In the genomic region with DNA sequence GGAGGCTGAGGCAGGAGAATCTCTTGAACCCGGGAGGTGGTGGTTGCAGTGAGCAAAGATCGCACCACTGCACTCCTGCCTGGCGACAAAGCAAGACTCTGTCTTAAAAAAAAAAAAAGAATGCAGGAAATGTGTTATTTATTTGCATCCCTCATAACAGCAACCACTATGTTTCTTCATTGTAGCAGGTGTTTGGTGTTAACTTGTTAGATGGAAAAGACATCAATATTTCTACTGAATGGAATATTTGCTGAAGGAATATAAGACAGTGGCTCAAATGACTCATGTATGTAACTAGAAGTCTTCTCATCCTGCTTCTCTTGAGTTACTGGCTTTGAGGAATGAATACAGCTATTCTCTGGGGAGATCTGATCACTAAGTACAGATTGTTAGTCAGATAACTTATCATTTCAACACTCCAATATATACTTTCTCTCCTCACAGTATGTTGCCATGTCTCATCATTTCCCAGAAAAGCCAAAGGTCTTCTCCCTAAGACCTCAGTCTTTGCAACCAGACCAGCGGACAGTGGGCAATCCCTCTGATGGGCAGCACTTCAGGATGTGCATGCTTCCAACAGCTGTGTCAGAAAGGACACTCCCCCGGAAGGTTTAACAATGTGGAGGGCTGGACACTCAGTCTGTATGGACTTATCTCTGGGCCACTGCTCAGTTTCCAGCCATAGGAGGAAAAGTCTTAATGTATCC, we compare ENCODE assay signal across 9 cellular contexts.
DNase-seq lines count a peak whose midpoint lies in the region; ATAC-seq, FAIRE-seq and TF ChIP-seq lines count a peak whose summit lies in the region.
"Had no signal": no experiment of that assay in that cellular context is flagged by ENCODE, and none has a peak within 500 bp of the region (broad histone marks: within the 10 kb centered on the region; RNA-seq: fewer than 3 reads in every experiment).

No MANE protein-coding gene starts in this region.

- no peak for TF ChIP-seq CTCF in kidney (IDR thresholded peaks at IDR 0.05; ENCODE audit: borderline replicate concordance, extremely low read depth, insufficient read depth)

- no peak for FAIRE-seq in kidney (lab: Jason Lieb, UNC)

- H3K4me3 ChIP-seq in mucosa of rectum (ENCODE audit: low read length in 2 of 2) (peak overlapping the region in 1 of 2 donors; percentile 53), kidney (ENCODE audit: low read length in 2 of 2) (no peak overlapping the region)

- intact Hi-C loops in posterior cingulate gyrus (cut with DNase I): loop anchor here (5.0 kb wide), 1 partner anchor 198 kb away; no protein-coding TSS in a partner anchor
- intact Hi-C loops in posterior vena cava (cut with DNase I): no loop called here
- intact Hi-C loops in kidney (cut with DNase I): no loop called here

- peaks cover 1 to 2% of the 10 kb centered on the region in 2 donors for H3K36me3 Mint-ChIP-seq in activated T-cell treated with anti-CD3 and anti-CD28 coated beads, Interleukin-2, amount 50 U/mL, for 72 hours (ENCODE audit: insufficient read depth in 2 of 2)

- H3K9me3 ChIP-seq in mucosa of rectum (ENCODE audit: control insufficient read depth in 2 of 2, low read length in 2 of 2) (no peaks in the 10 kb centered on the region), kidney (ENCODE audit: control insufficient read depth in 1 of 2, low read length in 2 of 2) (no peaks in the 10 kb centered on the region)

- peak overlapping the region; percentile 91 for H3K27ac Mint-ChIP-seq in activated T-cell treated with anti-CD3 and anti-CD28 coated beads, Interleukin-2, amount 50 U/mL, for 72 hours

- peaks cover 71% of the 10 kb centered on the region for H3K4me1 Mint-ChIP-seq in activated T-cell treated with anti-CD3 and anti-CD28 coated beads, Interleukin-2, amount 50 U/mL, for 72 hours (ENCODE audit: low read depth)

- H3K27me3 Mint-ChIP-seq in activated T-cell treated with anti-CD3 and anti-CD28 coated beads, Interleukin-2, amount 50 U/mL, for 72 hours (ENCODE audit: low read depth): no peaks in the 10 kb centered on the region

- peak overlapping the region; percentile 77 to 88 for H3K4me3 Mint-ChIP-seq in activated T-cell treated with anti-CD3 and anti-CD28 coated beads, Interleukin-2, amount 50 U/mL, for 72 hours

- peaks cover 3 to 4% of the 10 kb centered on the region in 2 donors for H3K9me3 Mint-ChIP-seq in activated T-cell treated with anti-CD3 and anti-CD28 coated beads, Interleukin-2, amount 50 U/mL, for 72 hours

- DNase-seq in EL (peak; percentile 62), HS-5 (ENCODE audit: low read depth) (peak; percentile 94), posterior cingulate gyrus (no peak), posterior vena cava (ENCODE audit: low spot score) (no peak), kidney (no peak)
- DNase-seq in activated T-cell treated with anti-CD3 and anti-CD28 coated beads, Interleukin-2, amount 50 U/mL, for 72 hours: no peak
- DNase-seq: KG1 had no signal

- no peaks in the 10 kb centered on the region for H3K36me3 ChIP-seq in mucosa of rectum (ENCODE audit: control insufficient read depth in 2 of 2, insufficient read depth in 2 of 2, low read length in 2 of 2)
- no peaks in the 10 kb centered on the region for H3K36me3 ChIP-seq in kidney (ENCODE audit: control insufficient read depth in 1 of 2, insufficient read depth in 2 of 2, low read length in 2 of 2)

- H3K27ac ChIP-seq in mucosa of rectum (ENCODE audit: low read depth in 2 of 2, low read length in 2 of 2): peak overlapping the region; percentile 72 to 75
- H3K27ac ChIP-seq in kidney (ENCODE audit: low read depth in 2 of 2, low read length in 2 of 2): no peak overlapping the region

- ATAC-seq in activated T-cell treated with anti-CD3 and anti-CD28 coated beads, Interleukin-2, amount 50 U/mL, for 72 hours (replicated peaks in 1 of 2): peak; percentile 54 to 55
- ATAC-seq in GM19463 (IDR thresholded peaks at IDR 0.05; ENCODE audit: unreplicated experiment): no peak

- H3K9ac ChIP-seq in mucosa of rectum (ENCODE audit: low read depth in 1 of 2, low read length in 2 of 2): peak overlapping the region in 1 of 2 donors; percentile 33
- no peak overlapping the region for H3K9ac ChIP-seq in kidney (ENCODE audit: low read length in 2 of 2)

- H3K4me1 ChIP-seq in mucosa of rectum (ENCODE audit: control insufficient read depth in 2 of 2, insufficient read depth in 2 of 2, low read length in 2 of 2) (peaks cover 27 to 28% of the 10 kb centered on the region in 2 donors), kidney (ENCODE audit: control insufficient read depth in 1 of 2, insufficient read depth in 1 of 2, low read depth in 1 of 2, low read length in 2 of 2) (peaks cover 0 to 2% of the 10 kb centered on the region in 2 donors)

- no peaks in the 10 kb centered on the region for H3K27me3 ChIP-seq in mucosa of rectum (ENCODE audit: control insufficient read depth in 2 of 2, insufficient read depth in 2 of 2, low read length in 2 of 2)

Comparison
In these comparisons a context has a peak if more than half of its experiments do, and no peak if none do; other contexts are left out.
1. DNase-seq: peak in EL (single experiment) and HS-5 (single experiment); none in activated T-cell treated with anti-CD3 and anti-CD28 coated beads, Interleukin-2, amount 50 U/mL, for 72 hours (0 of 2), posterior cingulate gyrus (0 of 10), posterior vena cava (single experiment) and kidney (single experiment).
2. H3K27ac ChIP-seq: peak in mucosa of rectum (2 of 2); none in kidney (0 of 2).